1 cellular context compared by ENCODE assay signal in the genomic region with DNA sequence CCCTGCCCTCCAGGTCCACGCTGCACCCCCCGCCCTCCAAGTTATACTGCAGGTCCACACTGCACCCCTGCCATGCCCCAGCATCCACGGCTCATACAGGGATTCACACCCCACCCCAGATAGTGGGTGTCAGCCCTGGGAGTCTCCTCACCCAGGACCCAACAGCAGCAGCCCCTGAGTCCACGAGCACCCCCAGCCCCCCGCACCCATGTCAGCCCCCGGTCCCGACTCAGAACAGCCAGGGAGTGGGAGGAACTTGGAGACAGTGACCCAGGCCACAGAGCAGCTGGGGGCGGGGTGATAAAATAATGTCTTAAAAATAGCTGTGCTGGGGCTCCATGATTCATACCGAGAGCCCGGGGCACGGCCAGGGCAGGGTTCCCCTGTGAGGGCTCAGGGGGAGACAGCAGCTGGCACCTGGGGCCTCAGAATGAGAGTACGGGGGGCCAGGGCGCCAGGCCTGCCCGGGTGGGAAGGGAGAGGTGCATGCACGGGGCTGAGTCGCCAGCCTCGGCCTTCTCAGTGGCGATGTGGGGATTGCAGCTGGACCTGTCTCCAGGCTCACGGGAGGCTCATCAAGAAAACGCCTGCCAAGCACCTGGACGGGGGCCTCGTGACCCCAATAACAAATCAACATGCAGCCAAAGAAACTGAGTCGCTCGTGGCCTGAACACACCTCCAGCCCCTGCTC.
TF ChIP-seq lines count a peak whose summit lies in the region.

No MANE protein-coding gene starts in this region.

TF ChIP-seq in GM12878, 131 proteins besides CTCF, POLR2A, EP300 and RAD21 (continues in another document):
- TF ChIP-seq YBX1 (IDR thresholded peaks at IDR 0.05) (no peak), ZBED1 (IDR thresholded peaks at IDR 0.05; ENCODE audit: borderline replicate concordance) (peak; percentile 97), NBN (IDR thresholded peaks at IDR 0.05) (peak; percentile 87), MTA3 (IDR thresholded peaks at IDR 0.05; ENCODE audit: borderline replicate concordance, low read length) (peak; percentile 91; the same call in 1 of the 2 replicates), MLLT1 (IDR thresholded peaks at IDR 0.05) (peak; percentile 82; the same call in 1 of the 2 replicates), MXI1 (IDR thresholded peaks at IDR 0.05; ENCODE audit: low read depth, low read length) (no peak), CREB1 (IDR thresholded peaks at IDR 0.05; ENCODE audit: low read depth) (peak; percentile 68), YY1 (IDR thresholded peaks at IDR 0.05; ENCODE audit: low read depth, low read length) (peak; percentile 66), CHD1 (IDR thresholded peaks at IDR 0.05; ENCODE audit: low read depth, low read length) (no peak), GATAD2B (conservative IDR thresholded peaks at IDR 0.05; ENCODE audit: low read depth) (peak; percentile 100), FOXK2 (IDR thresholded peaks at IDR 0.05) (no peak), NRF1 (conservative IDR thresholded peaks at IDR 0.05; ENCODE audit: low read depth, low read length) (no peak), CBFB (IDR thresholded peaks at IDR 0.05; ENCODE audit: low read depth) (peak; percentile 88), BCL11A (IDR thresholded peaks at IDR 0.05; ENCODE audit: low read depth, low read length) (peak; percentile 92), GABPA (IDR thresholded peaks at IDR 0.05; ENCODE audit: low read depth) (0 out of 2 replicates have a peak, but pooled peaks have one; percentile 58), RCOR1 (conservative IDR thresholded peaks at IDR 0.05; ENCODE audit: low read depth, low read length) (0 out of 2 replicates have a peak, but pooled peaks have one; percentile 61), PRDM15 (CRISPR knock-in tag; IDR thresholded peaks at IDR 0.05) (no peak), HDGF (IDR thresholded peaks at IDR 0.05) (0 out of 2 replicates have a peak, but pooled peaks have one; percentile 33), RUNX3 (IDR thresholded peaks at IDR 0.05; ENCODE audit: low read length) (peak; percentile 90), CHD4 (IDR thresholded peaks at IDR 0.05) (no peak), KAT2A (conservative IDR thresholded peaks at IDR 0.05; ENCODE audit: control insufficient read depth, low read depth, low read length) (no peak), CBX5 (IDR thresholded peaks at IDR 0.05; ENCODE audit: low read depth) (peak; percentile 74; the same call in 1 of the 2 replicates), ZSCAN29 (IDR thresholded peaks at IDR 0.05) (peak; percentile 54; the same call in 1 of the 2 replicates), CBX3 (IDR thresholded peaks at IDR 0.05; ENCODE audit: borderline replicate concordance, low read depth) (no peak), EGR1 (IDR thresholded peaks at IDR 0.05; ENCODE audit: borderline replicate concordance in 1 of 2, low read depth in 2 of 2, low read length in 2 of 2) (peak in 1 of 2 experiments; percentile 83; a peak in 2 of 3 replicates), HSF1 (IDR thresholded peaks at IDR 0.05; ENCODE audit: low read depth, low read length) (no peak), SREBF1 (IDR thresholded peaks at IDR 0.05; ENCODE audit: low read length) (no peak), NR2F1 (conservative IDR thresholded peaks at IDR 0.05) (peak; percentile 99)
- TF ChIP-seq, protein P1, sequence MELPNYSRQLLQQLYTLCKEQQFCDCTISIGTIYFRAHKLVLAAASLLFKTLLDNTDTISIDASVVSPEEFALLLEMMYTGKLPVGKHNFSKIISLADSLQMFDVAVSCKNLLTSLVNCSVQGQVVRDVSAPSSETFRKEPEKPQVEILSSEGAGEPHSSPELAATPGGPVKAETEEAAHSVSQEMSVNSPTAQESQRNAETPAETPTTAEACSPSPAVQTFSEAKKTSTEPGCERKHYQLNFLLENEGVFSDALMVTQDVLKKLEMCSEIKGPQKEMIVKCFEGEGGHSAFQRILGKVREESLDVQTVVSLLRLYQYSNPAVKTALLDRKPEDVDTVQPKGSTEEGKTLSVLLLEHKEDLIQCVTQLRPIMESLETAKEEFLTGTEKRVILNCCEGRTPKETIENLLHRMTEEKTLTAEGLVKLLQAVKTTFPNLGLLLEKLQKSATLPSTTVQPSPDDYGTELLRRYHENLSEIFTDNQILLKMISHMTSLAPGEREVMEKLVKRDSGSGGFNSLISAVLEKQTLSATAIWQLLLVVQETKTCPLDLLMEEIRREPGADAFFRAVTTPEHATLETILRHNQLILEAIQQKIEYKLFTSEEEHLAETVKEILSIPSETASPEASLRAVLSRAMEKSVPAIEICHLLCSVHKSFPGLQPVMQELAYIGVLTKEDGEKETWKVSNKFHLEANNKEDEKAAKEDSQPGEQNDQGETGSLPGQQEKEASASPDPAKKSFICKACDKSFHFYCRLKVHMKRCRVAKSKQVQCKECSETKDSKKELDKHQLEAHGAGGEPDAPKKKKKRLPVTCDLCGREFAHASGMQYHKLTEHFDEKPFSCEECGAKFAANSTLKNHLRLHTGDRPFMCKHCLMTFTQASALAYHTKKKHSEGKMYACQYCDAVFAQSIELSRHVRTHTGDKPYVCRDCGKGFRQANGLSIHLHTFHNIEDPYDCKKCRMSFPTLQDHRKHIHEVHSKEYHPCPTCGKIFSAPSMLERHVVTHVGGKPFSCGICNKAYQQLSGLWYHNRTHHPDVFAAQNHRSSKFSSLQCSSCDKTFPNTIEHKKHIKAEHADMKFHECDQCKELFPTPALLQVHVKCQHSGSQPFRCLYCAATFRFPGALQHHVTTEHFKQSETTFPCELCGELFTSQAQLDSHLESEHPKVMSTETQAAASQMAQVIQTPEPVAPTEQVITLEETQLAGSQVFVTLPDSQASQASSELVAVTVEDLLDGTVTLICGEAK (IDR thresholded peaks at IDR 0.05; ENCODE audit: borderline replicate concordance), result no peak
- TF ChIP-seq, protein P2, sequence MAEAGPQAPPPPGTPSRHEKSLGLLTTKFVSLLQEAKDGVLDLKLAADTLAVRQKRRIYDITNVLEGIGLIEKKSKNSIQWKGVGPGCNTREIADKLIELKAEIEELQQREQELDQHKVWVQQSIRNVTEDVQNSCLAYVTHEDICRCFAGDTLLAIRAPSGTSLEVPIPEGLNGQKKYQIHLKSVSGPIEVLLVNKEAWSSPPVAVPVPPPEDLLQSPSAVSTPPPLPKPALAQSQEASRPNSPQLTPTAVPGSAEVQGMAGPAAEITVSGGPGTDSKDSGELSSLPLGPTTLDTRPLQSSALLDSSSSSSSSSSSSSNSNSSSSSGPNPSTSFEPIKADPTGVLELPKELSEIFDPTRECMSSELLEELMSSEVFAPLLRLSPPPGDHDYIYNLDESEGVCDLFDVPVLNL (IDR thresholded peaks at IDR 0.05; ENCODE audit: low read depth, low read length), result no peak
- TF ChIP-seq, protein P3, sequence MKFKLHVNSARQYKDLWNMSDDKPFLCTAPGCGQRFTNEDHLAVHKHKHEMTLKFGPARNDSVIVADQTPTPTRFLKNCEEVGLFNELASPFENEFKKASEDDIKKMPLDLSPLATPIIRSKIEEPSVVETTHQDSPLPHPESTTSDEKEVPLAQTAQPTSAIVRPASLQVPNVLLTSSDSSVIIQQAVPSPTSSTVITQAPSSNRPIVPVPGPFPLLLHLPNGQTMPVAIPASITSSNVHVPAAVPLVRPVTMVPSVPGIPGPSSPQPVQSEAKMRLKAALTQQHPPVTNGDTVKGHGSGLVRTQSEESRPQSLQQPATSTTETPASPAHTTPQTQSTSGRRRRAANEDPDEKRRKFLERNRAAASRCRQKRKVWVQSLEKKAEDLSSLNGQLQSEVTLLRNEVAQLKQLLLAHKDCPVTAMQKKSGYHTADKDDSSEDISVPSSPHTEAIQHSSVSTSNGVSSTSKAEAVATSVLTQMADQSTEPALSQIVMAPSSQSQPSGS (IDR thresholded peaks at IDR 0.05; ENCODE audit: low read length), result peak; percentile 87; the same call in 1 of the 2 replicates
- TF ChIP-seq, protein P4, sequence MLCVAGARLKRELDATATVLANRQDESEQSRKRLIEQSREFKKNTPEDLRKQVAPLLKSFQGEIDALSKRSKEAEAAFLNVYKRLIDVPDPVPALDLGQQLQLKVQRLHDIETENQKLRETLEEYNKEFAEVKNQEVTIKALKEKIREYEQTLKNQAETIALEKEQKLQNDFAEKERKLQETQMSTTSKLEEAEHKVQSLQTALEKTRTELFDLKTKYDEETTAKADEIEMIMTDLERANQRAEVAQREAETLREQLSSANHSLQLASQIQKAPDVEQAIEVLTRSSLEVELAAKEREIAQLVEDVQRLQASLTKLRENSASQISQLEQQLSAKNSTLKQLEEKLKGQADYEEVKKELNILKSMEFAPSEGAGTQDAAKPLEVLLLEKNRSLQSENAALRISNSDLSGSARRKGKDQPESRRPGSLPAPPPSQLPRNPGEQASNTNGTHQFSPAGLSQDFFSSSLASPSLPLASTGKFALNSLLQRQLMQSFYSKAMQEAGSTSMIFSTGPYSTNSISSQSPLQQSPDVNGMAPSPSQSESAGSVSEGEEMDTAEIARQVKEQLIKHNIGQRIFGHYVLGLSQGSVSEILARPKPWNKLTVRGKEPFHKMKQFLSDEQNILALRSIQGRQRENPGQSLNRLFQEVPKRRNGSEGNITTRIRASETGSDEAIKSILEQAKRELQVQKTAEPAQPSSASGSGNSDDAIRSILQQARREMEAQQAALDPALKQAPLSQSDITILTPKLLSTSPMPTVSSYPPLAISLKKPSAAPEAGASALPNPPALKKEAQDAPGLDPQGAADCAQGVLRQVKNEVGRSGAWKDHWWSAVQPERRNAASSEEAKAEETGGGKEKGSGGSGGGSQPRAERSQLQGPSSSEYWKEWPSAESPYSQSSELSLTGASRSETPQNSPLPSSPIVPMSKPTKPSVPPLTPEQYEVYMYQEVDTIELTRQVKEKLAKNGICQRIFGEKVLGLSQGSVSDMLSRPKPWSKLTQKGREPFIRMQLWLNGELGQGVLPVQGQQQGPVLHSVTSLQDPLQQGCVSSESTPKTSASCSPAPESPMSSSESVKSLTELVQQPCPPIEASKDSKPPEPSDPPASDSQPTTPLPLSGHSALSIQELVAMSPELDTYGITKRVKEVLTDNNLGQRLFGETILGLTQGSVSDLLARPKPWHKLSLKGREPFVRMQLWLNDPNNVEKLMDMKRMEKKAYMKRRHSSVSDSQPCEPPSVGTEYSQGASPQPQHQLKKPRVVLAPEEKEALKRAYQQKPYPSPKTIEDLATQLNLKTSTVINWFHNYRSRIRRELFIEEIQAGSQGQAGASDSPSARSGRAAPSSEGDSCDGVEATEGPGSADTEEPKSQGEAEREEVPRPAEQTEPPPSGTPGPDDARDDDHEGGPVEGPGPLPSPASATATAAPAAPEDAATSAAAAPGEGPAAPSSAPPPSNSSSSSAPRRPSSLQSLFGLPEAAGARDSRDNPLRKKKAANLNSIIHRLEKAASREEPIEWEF (IDR thresholded peaks at IDR 0.05; ENCODE audit: insufficient replicate concordance, low read depth, low read length), result no peak
